Comparison of ENCODE assay signal across 9 cellular contexts in genomic region chr22:47090591-47091240, GRCh38.
DNase-seq lines count a peak whose midpoint lies in the region; ATAC-seq and TF ChIP-seq lines count a peak whose summit lies in the region.
"Had no signal": no experiment of that assay in that cellular context is flagged by ENCODE, and none has a peak within 500 bp of the region (broad histone marks: within the 10 kb centered on the region; RNA-seq: fewer than 3 reads in every experiment).

No MANE protein-coding gene starts in this region.

- H3K27ac ChIP-seq in thoracic aorta = no peak overlapping the region
- no peak overlapping the region for H3K27ac ChIP-seq in SJCRH30

- H3K27ac Mint-ChIP-seq in activated naive CD8-positive, alpha-beta T cell treated with anti-CD3 and anti-CD28 coated beads, Interleukin-2, amount 10 ng/mL, durations not matched to agents 7 days and 5 days = peak overlapping the region; percentile 35

- peaks cover 20% of the 10 kb centered on the region for H3K36me3 Mint-ChIP-seq in activated naive CD8-positive, alpha-beta T cell treated with anti-CD3 and anti-CD28 coated beads, Interleukin-2, amount 10 ng/mL, durations not matched to agents 7 days and 5 days

- H3K4me1 Mint-ChIP-seq in activated naive CD8-positive, alpha-beta T cell treated with anti-CD3 and anti-CD28 coated beads, Interleukin-2, amount 10 ng/mL, durations not matched to agents 7 days and 5 days = peaks cover 14% of the 10 kb centered on the region

- no peak for ATAC-seq in activated naive CD8-positive, alpha-beta T cell treated with anti-CD3 and anti-CD28 coated beads, Interleukin-2, amount 10 ng/mL, durations not matched to agents 7 days and 5 days (ENCODE audit: low read depth)
- ATAC-seq in thoracic aorta (ENCODE audit: insufficient number of reproducible peaks, low FRiP score, low read depth) (no peak), GM21723 (IDR thresholded peaks at IDR 0.05; ENCODE audit: unreplicated experiment) (no peak)

- no peaks in the 10 kb centered on the region for H3K9me3 ChIP-seq in iPS-18c (ENCODE audit: control insufficient read depth, insufficient read depth, low read length)
- no peaks in the 10 kb centered on the region for H3K9me3 ChIP-seq in thoracic aorta
- no peaks in the 10 kb centered on the region for H3K9me3 ChIP-seq in SJCRH30 (replicated peaks)

- POLR2A ChIA-PET in activated naive CD8-positive, alpha-beta T cell treated with anti-CD3 and anti-CD28 coated beads, Interleukin-2, amount 10 ng/mL, durations not matched to agents 7 days and 5 days (lab: Charles Lee) = no interaction called here

- DNase-seq in activated gamma-delta T cell treated with Interleukin-2 at 50 U/mL for 16 hours (peak; percentile 19), activated gamma-delta T cell (lab: John Stamatoyannopoulos, UW) (no peak), thoracic aorta (ENCODE audit: low spot score) (no peak), SJCRH30 (no peak), HT-29 (ENCODE audit: low spot score) (no peak)
- DNase-seq in activated naive CD8-positive, alpha-beta T cell treated with anti-CD3 and anti-CD28 coated beads, Interleukin-2, amount 10 ng/mL, durations not matched to agents 7 days and 5 days = no peak
- DNase-seq: DND-41 had no signal

- H3K4me1 ChIP-seq in thoracic aorta (ENCODE audit: control insufficient read depth in 1 of 2, low read depth in 2 of 2) (no peaks in the 10 kb centered on the region), SJCRH30 (0 out of 2 replicates have a peak, but pooled peaks cover 6% of the 10 kb centered on the region)

- H3K27me3 ChIP-seq in thoracic aorta (replicated peaks; ENCODE audit: insufficient read depth) = no peaks in the 10 kb centered on the region
- H3K27me3 ChIP-seq in SJCRH30 = no peaks in the 10 kb centered on the region

- peak overlapping the region; percentile 29 for H3K4me3 Mint-ChIP-seq in activated naive CD8-positive, alpha-beta T cell treated with anti-CD3 and anti-CD28 coated beads, Interleukin-2, amount 10 ng/mL, durations not matched to agents 7 days and 5 days

- H3K9me3 Mint-ChIP-seq in activated naive CD8-positive, alpha-beta T cell treated with anti-CD3 and anti-CD28 coated beads, Interleukin-2, amount 10 ng/mL, durations not matched to agents 7 days and 5 days = peaks cover 2% of the 10 kb centered on the region

- no peaks in the 10 kb centered on the region for H3K27me3 Mint-ChIP-seq in activated naive CD8-positive, alpha-beta T cell treated with anti-CD3 and anti-CD28 coated beads, Interleukin-2, amount 10 ng/mL, durations not matched to agents 7 days and 5 days

- H3K36me3 ChIP-seq in thoracic aorta (no peaks in the 10 kb centered on the region), SJCRH30 (no peaks in the 10 kb centered on the region)

- H3K4me3 ChIP-seq in iPS-18c (ENCODE audit: insufficient read depth, low read depth, low read length) (peak overlapping the region; percentile 22; the same call in 1 of the 2 replicates), thoracic aorta (peak overlapping the region; percentile 12), SJCRH30 (no peak overlapping the region)

- no peak for TF ChIP-seq CTCF in thoracic aorta (IDR thresholded peaks at IDR 0.05)
